ENCODE assay signal across 8 cellular contexts in the genomic region with DNA sequence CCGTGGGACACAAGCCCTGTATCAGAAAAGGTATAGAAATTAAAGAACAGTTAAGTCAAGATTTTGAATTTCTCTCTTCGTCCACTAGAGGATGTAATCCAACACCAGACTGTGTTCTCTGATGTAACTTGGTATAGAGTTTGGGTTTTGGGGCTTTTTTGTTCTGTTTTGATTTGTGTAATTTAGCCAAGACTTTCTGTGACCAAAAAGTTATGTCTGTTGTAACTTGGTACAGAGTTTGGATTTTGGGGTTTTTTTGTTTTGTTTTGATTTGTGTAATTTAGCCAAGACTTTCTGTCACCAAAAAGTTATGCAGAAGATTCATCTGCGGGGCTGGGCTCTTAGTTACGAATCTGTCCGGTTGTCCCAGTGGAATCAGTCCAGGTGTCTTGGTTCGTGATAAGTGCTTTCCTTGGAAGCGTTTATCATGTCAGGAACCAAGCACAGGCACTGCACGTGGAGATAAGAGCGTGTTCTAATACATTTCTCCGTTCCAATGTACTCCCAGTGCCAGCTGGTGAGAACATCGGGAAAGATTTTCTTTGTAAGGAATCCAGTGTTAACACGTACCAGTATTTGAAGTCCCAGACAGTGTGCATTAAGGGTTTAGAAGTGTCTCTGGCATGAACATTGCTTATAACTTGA. TPM values are rescaled to one million over a fixed set of nuclear protein-coding genes. Genes with fewer than 3 reads are reported as not detected.
DNase-seq lines count a peak whose midpoint lies in the region; ATAC-seq and TF ChIP-seq lines count a peak whose summit lies in the region.

No MANE protein-coding gene starts in this region.

- TF ChIP-seq CTCF in HEK293 (tag by site-specific recombination; IDR thresholded peaks at IDR 0.05) (peak; percentile 31; the same call in 1 of the 2 replicates), retinal pigment epithelial cell (conservative IDR thresholded peaks at IDR 0.05; ENCODE audit: low read depth, low read length) (peak; percentile 85)

- peak overlapping the region; percentile 68 for H3K27ac Mint-ChIP-seq in activated T-helper 17 cell treated with anti-CD3 and anti-CD28 coated beads, Interleukin-2, amount 50 U/mL, for 72 hours

- no peaks in the 10 kb centered on the region for H3K9me3 ChIP-seq in HEK293 (ENCODE audit: control insufficient read depth, insufficient read depth, low read depth, low read length)

- DNase-seq in CD1c-positive myeloid dendritic cell (ENCODE audit: extremely low spot score) (peak; percentile 51), glomerular visceral epithelial cell (ENCODE audit: extremely low spot score) (peak; percentile 25), retinal pigment epithelial cell (ENCODE audit: low read depth) (no peak)

- H3K4me1 Mint-ChIP-seq in activated T-helper 17 cell treated with anti-CD3 and anti-CD28 coated beads, Interleukin-2, amount 50 U/mL, for 72 hours, result peaks cover 38% of the 10 kb centered on the region

- no peaks in the 10 kb centered on the region for H3K9me3 Mint-ChIP-seq in activated T-helper 17 cell treated with anti-CD3 and anti-CD28 coated beads, Interleukin-2, amount 50 U/mL, for 72 hours

- CTCF ChIA-PET in HEK293 (lab: Yijun Ruan, JAX), result interaction anchor here (0.7 kb wide), 2 partner anchors 78 to 129 kb away, joined by 3 read pairs; no protein-coding TSS in a partner anchor

- peaks cover 96% of the 10 kb centered on the region for H3K36me3 Mint-ChIP-seq in activated T-helper 17 cell treated with anti-CD3 and anti-CD28 coated beads, Interleukin-2, amount 50 U/mL, for 72 hours (ENCODE audit: low read depth)

- peak; percentile 81 for ATAC-seq in activated T-helper 17 cell treated with anti-CD3 and anti-CD28 coated beads, Interleukin-2, amount 50 U/mL, for 72 hours (replicated peaks)
- no peak for ATAC-seq in GM19324 (IDR thresholded peaks at IDR 0.05; ENCODE audit: low FRiP score, unreplicated experiment)
- no peak for ATAC-seq in HG03565 (IDR thresholded peaks at IDR 0.05; ENCODE audit: unreplicated experiment)
- no peak for ATAC-seq in HG03439 (IDR thresholded peaks at IDR 0.05; ENCODE audit: unreplicated experiment)

- no peak overlapping the region for H3K27ac ChIP-seq in HEK293 (ENCODE audit: extremely low read depth, low read depth, low read length)

- H3K4me3 ChIP-seq in HEK293 (ENCODE audit: low read depth, low read length) (no peak overlapping the region), retinal pigment epithelial cell (ENCODE audit: low read length) (no peak overlapping the region)

- H3K27me3 Mint-ChIP-seq in activated T-helper 17 cell treated with anti-CD3 and anti-CD28 coated beads, Interleukin-2, amount 50 U/mL, for 72 hours, result no peaks in the 10 kb centered on the region

- POLR2A ChIA-PET in HEK293 (lab: Yijun Ruan, JAX), result interaction anchor here (0.7 kb wide), 1 partner anchor 43 kb away, joined by 4 read pairs; no protein-coding TSS in a partner anchor

- peaks cover 38 to 69% of the 10 kb centered on the region in 2 experiments for H3K36me3 ChIP-seq in HEK293 (ENCODE audit: control insufficient read depth in 2 of 2, insufficient read depth in 1 of 2, low read length in 2 of 2)

- peak overlapping the region; percentile 30 for H3K4me3 Mint-ChIP-seq in activated T-helper 17 cell treated with anti-CD3 and anti-CD28 coated beads, Interleukin-2, amount 50 U/mL, for 72 hours

- H3K4me1 ChIP-seq in HEK293 (ENCODE audit: control insufficient read depth, insufficient read depth, low read length), result no peaks in the 10 kb centered on the region

TF ChIP-seq in HEK293, 187 proteins besides CTCF, POLR2A, EP300 and RAD21:
- TF ChIP-seq, protein P1, sequence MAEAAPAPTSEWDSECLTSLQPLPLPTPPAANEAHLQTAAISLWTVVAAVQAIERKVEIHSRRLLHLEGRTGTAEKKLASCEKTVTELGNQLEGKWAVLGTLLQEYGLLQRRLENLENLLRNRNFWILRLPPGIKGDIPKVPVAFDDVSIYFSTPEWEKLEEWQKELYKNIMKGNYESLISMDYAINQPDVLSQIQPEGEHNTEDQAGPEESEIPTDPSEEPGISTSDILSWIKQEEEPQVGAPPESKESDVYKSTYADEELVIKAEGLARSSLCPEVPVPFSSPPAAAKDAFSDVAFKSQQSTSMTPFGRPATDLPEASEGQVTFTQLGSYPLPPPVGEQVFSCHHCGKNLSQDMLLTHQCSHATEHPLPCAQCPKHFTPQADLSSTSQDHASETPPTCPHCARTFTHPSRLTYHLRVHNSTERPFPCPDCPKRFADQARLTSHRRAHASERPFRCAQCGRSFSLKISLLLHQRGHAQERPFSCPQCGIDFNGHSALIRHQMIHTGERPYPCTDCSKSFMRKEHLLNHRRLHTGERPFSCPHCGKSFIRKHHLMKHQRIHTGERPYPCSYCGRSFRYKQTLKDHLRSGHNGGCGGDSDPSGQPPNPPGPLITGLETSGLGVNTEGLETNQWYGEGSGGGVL (tag by site-specific recombination; IDR thresholded peaks at IDR 0.05), result no peak
- TF ChIP-seq ZNF660 (tag by site-specific recombination; IDR thresholded peaks at IDR 0.05), result 0 out of 2 replicates have a peak, but pooled peaks have one; percentile 20
- peak; percentile 81 for TF ChIP-seq ZNF654 (tag by site-specific recombination; IDR thresholded peaks at IDR 0.05; ENCODE audit: low read depth)

RNA-seq across cellular contexts. Expression of a gene that starts 44.1 kb away (rescaled TPM):
- total RNA-seq in activated T-helper 17 cell treated with anti-CD3 and anti-CD28 coated beads, Interleukin-2, amount 50 U/mL, for 72 hours, result 10 to 100 TPM; 89.3 to 98.4 TPM
